Comparison of ENCODE assay signal across 18 cellular contexts in genomic region chr1:239155466-239155865, GRCh38.
DNase-seq lines count a peak whose midpoint lies in the region; ATAC-seq and TF ChIP-seq lines count a peak whose summit lies in the region.
"Had no signal": no experiment of that assay in that cellular context is flagged by ENCODE, and none has a peak within 500 bp of the region (broad histone marks: within the 10 kb centered on the region; RNA-seq: fewer than 3 reads in every experiment).

No MANE protein-coding gene starts in this region.

- no peak overlapping the region for H3K4me3 Mint-ChIP-seq in stimulated activated memory B cell treated with anti-CD40 and anti-IgM and Interleukin-4, amounts not matched to agents 10 μg/mL and 1 μg/mL and 100 μg/mL, for 72 hours

- H3K27ac ChIP-seq in ascending aorta = no peak overlapping the region
- H3K27ac ChIP-seq: HL-60, KMS-11 had no signal

- no peaks in the 10 kb centered on the region for H3K27me3 ChIP-seq in ascending aorta

- H3K4me1 Mint-ChIP-seq in stimulated activated memory B cell treated with anti-CD40 and anti-IgM and Interleukin-4, amounts not matched to agents 10 μg/mL and 1 μg/mL and 100 μg/mL, for 72 hours = no peaks in the 10 kb centered on the region

- H3K4me1 ChIP-seq in ascending aorta = no peaks in the 10 kb centered on the region

- no peak for TF ChIP-seq CTCF in ascending aorta (IDR thresholded peaks at IDR 0.05)

- in situ Hi-C loops in G401 (cut with HindIII; ENCODE audit: low sequenced_read_pairs) = no loop called here

- H3K9me3 ChIP-seq in ascending aorta = no peaks in the 10 kb centered on the region

- no peak overlapping the region for H3K27ac Mint-ChIP-seq in stimulated activated memory B cell treated with anti-CD40 and anti-IgM and Interleukin-4, amounts not matched to agents 10 μg/mL and 1 μg/mL and 100 μg/mL, for 72 hours

- no peaks in the 10 kb centered on the region for H3K27me3 Mint-ChIP-seq in stimulated activated memory B cell treated with anti-CD40 and anti-IgM and Interleukin-4, amounts not matched to agents 10 μg/mL and 1 μg/mL and 100 μg/mL, for 72 hours

- no peaks in the 10 kb centered on the region for H3K36me3 ChIP-seq in ascending aorta

- DNase-seq in G401 (ENCODE audit: low spot score) (peak; percentile 7), NCI-H446 treated with DMSO at 0.1 percent for 48 hours (lab: John Stamatoyannopoulos, UW) (peak; percentile 50), middle frontal gyrus (ENCODE audit: extremely low spot score, low spot score) (peak; percentile 54), ascending aorta (ENCODE audit: low spot score in 2 of 2) (no peak), NCI-H748 treated with DMSO at 0.1 percent for 48 hours (lab: John Stamatoyannopoulos, UW) (no peak)
- DNase-seq: C1 segment of cervical spinal cord, DND-41, H7, NCI-H1417 treated with DMSO at 0.1 percent for 48 hours, NCI-H2081, NCI-H2227 treated with DMSO at 0.1 percent for 48 hours, NCI-H526, OCI-M1, Right ventricle myocardium superior had no signal

- intact Hi-C loops in ascending aorta (cut with DNase I) = no loop called here

- no peak overlapping the region for H3K4me3 ChIP-seq in ascending aorta

- peaks cover 4% of the 10 kb centered on the region for H3K9me3 Mint-ChIP-seq in stimulated activated memory B cell treated with anti-CD40 and anti-IgM and Interleukin-4, amounts not matched to agents 10 μg/mL and 1 μg/mL and 100 μg/mL, for 72 hours

- ATAC-seq in stimulated activated memory B cell treated with anti-CD40 and anti-IgM and Interleukin-4, amounts not matched to agents 10 μg/mL and 1 μg/mL and 100 μg/mL, for 72 hours = peak; percentile 27
- ATAC-seq in HG03520 (IDR thresholded peaks at IDR 0.05; ENCODE audit: unreplicated experiment) = no peak

- H3K36me3 Mint-ChIP-seq in stimulated activated memory B cell treated with anti-CD40 and anti-IgM and Interleukin-4, amounts not matched to agents 10 μg/mL and 1 μg/mL and 100 μg/mL, for 72 hours = no peaks in the 10 kb centered on the region

Comparison
In these comparisons a context has a peak if more than half of its experiments do, and no peak if none do; other contexts are left out.
1. DNase-seq: peak in G401 (single experiment), NCI-H446 treated with DMSO at 0.1 percent for 48 hours (single experiment) and middle frontal gyrus (single experiment); none in ascending aorta (0 of 2) and NCI-H748 treated with DMSO at 0.1 percent for 48 hours (single experiment).